In genomic region chr3:24662449-24663345, GRCh38 we compare ENCODE assay signal across 24 cellular contexts.
"Had no signal": no experiment of that assay in that cellular context is flagged by ENCODE, and none has a peak within 500 bp of the region (broad histone marks: within the 10 kb centered on the region; RNA-seq: fewer than 3 reads in every experiment).

No MANE protein-coding gene starts in this region.

- H3K4me1 ChIP-seq: spleen, transverse colon had no signal

- H3K9me3 ChIP-seq: spleen, transverse colon had no signal

- ATAC-seq: activated CD4-positive, alpha-beta T cell treated with anti-CD3 and anti-CD28 coated beads for 36 hours; esophagus mucosa; left ventricle myocardium superior; T-helper 17 cell had no signal

- H3K27ac ChIP-seq: hepatocyte, spleen, transverse colon had no signal

- H3K27me3 ChIP-seq: hepatocyte, spleen, transverse colon had no signal

- H3K27ac Mint-ChIP-seq: activated B cell treated with CpG ODN at 0.5 μM for 24 hours; activated CD4-positive, alpha-beta T cell treated with anti-CD3 and anti-CD28 coated beads for 36 hours; activated naive CD8-positive, alpha-beta T cell treated with anti-CD3 and anti-CD28 coated beads for 36 hours; immature natural killer cell; nephron progenitor cell; stimulated activated naive CD8-positive, alpha-beta T cell treated with anti-CD3 and anti-CD28 coated beads, Interleukin-15, Interleukin-2, amounts not matched to agents 100 ng/mL and 50 ng/mL, for 24 hours; T-helper 17 cell had no signal

- H3K4me1 Mint-ChIP-seq: activated CD4-positive, alpha-beta T cell treated with anti-CD3 and anti-CD28 coated beads for 36 hours; activated naive CD8-positive, alpha-beta T cell treated with anti-CD3 and anti-CD28 coated beads for 36 hours; immature natural killer cell; nephron progenitor cell; T-helper 17 cell had no signal

- H3K4me2 ChIP-seq: hepatocyte had no signal

- H3K27me3 Mint-ChIP-seq: activated B cell treated with CpG ODN at 0.5 μM for 24 hours; activated CD4-positive, alpha-beta T cell treated with anti-CD3 and anti-CD28 coated beads for 36 hours; activated naive CD8-positive, alpha-beta T cell treated with anti-CD3 and anti-CD28 coated beads for 36 hours; stimulated activated naive CD8-positive, alpha-beta T cell treated with anti-CD3 and anti-CD28 coated beads, Interleukin-15, Interleukin-2, amounts not matched to agents 100 ng/mL and 50 ng/mL, for 24 hours; T-helper 17 cell had no signal

- H3K79me2 ChIP-seq: hepatocyte had no signal

- H2AFZ ChIP-seq: hepatocyte had no signal

- H3K36me3 ChIP-seq: spleen, transverse colon had no signal

- H3K9me3 Mint-ChIP-seq: activated B cell treated with CpG ODN at 0.5 μM for 24 hours; nephron progenitor cell; stimulated activated naive CD8-positive, alpha-beta T cell treated with anti-CD3 and anti-CD28 coated beads, Interleukin-15, Interleukin-2, amounts not matched to agents 100 ng/mL and 50 ng/mL, for 24 hours had no signal

- H3K36me3 Mint-ChIP-seq: activated naive CD8-positive, alpha-beta T cell treated with anti-CD3 and anti-CD28 coated beads for 36 hours; immature natural killer cell had no signal

- FAIRE-seq: frontal cortex, urothelium cell line had no signal

- H3K4me3 ChIP-seq: hepatocyte, spleen, transverse colon had no signal

- DNase-seq: activated B cell treated with CpG ODN at 0.5 μM for 24 hours; activated CD4-positive, alpha-beta T cell treated with anti-CD3 and anti-CD28 coated beads for 36 hours; activated CD4-positive, alpha-beta T cell treated with anti-CD3 and anti-CD28 coated beads, Interleukin-2, amount 50 U/mL, for 4 hours; activated CD8-positive, alpha-beta memory T cell treated with anti-CD3 and anti-CD28 coated beads, Interleukin-2, amount 50 U/mL, for 48 hours; activated naive CD4-positive, alpha-beta T cell treated with Interleukin-2 at 50 U/mL for 16 hours; activated naive CD8-positive, alpha-beta T cell treated with anti-CD3 and anti-CD28 coated beads for 36 hours; activated T-cell treated with anti-CD3 and anti-CD28 coated beads, Interleukin-2, amount 50 U/mL, for 48 hours; dermis blood vessel endothelial cell; effector memory CD4-positive, alpha-beta T cell; glutamatergic neuron; immature natural killer cell; left ventricle myocardium superior; nephron progenitor cell; nucleus accumbens; spleen; stimulated activated CD4-positive, alpha-beta T cell treated with anti-CD3 and anti-CD28 coated beads, Interleukin-4, amount 100 ng/mL, for 24 hours; SW 1271; T-helper 17 cell; transverse colon had no signal

- H3K4me3 Mint-ChIP-seq: activated B cell treated with CpG ODN at 0.5 μM for 24 hours; activated CD4-positive, alpha-beta T cell treated with anti-CD3 and anti-CD28 coated beads for 36 hours; activated naive CD8-positive, alpha-beta T cell treated with anti-CD3 and anti-CD28 coated beads for 36 hours; immature natural killer cell; nephron progenitor cell; stimulated activated naive CD8-positive, alpha-beta T cell treated with anti-CD3 and anti-CD28 coated beads, Interleukin-15, Interleukin-2, amounts not matched to agents 100 ng/mL and 50 ng/mL, for 24 hours; T-helper 17 cell had no signal
